Comparison of ENCODE assay signal across 16 cellular contexts in genomic region chr5:52859619-52860018, GRCh38.
DNase-seq lines count a peak whose midpoint lies in the region; ATAC-seq and TF ChIP-seq lines count a peak whose summit lies in the region.
"Had no signal": no experiment of that assay in that cellular context is flagged by ENCODE, and none has a peak within 500 bp of the region (broad histone marks: within the 10 kb centered on the region; RNA-seq: fewer than 3 reads in every experiment).

No MANE protein-coding gene starts in this region.

- H3K9me3 Mint-ChIP-seq in MCF 10A (ENCODE audit: unreplicated experiment) (no peaks in the 10 kb centered on the region), WTC11 (no peaks in the 10 kb centered on the region)
- H3K9me3 Mint-ChIP-seq: natural killer cell had no signal

- DNase-seq in MCF 10A (ENCODE audit: unreplicated experiment) = peak; percentile 37
- DNase-seq in breast epithelium (ENCODE audit: low spot score in 2 of 2) = no peak
- peak; percentile 72 for DNase-seq in amniotic epithelial cell (ENCODE audit: low read depth)
- peak; percentile 40 for DNase-seq in hepatic stellate cell (ENCODE audit: low spot score)
- DNase-seq in smooth muscle cell (lab: John Stamatoyannopoulos, UW; ENCODE audit: unreplicated experiment) = no peak
- no peak for DNase-seq in WTC11 (ENCODE audit: low spot score)
- no peak for DNase-seq in NCI-H1436 treated with DMSO at 0.1 percent for 48 hours (lab: John Stamatoyannopoulos, UW)
- DNase-seq: activated CD4-positive, alpha-beta T cell treated with anti-CD3 and anti-CD28 coated beads for 1 hour; KBM-7; natural killer cell; NCI-H2081; SW 1271 had no signal

- 10% methylated on average over 2 of the region's 2 CpGs for WGBS in smooth muscle cell (ENCODE audit: low lambda C conversion rate)

- no peaks in the 10 kb centered on the region for H4K20me1 ChIP-seq in smooth muscle cell (ENCODE audit: low read depth)

- H3K27me3 ChIP-seq in breast epithelium (no peaks in the 10 kb centered on the region), smooth muscle cell (ENCODE audit: low read depth) (no peaks in the 10 kb centered on the region)
- H3K27me3 ChIP-seq: cardiac muscle cell had no signal

- H3K4me2 ChIP-seq in smooth muscle cell = peak overlapping the region; percentile 56

- H3K27ac Mint-ChIP-seq in MCF 10A (ENCODE audit: low read depth, unreplicated experiment) (no peak overlapping the region), WTC11 (no peak overlapping the region)
- H3K27ac Mint-ChIP-seq: natural killer cell had no signal

- H3K36me3 ChIP-seq in breast epithelium (no peaks in the 10 kb centered on the region), smooth muscle cell (ENCODE audit: low read depth) (no peaks in the 10 kb centered on the region)
- H3K36me3 ChIP-seq: cardiac muscle cell had no signal

- H3K4me1 Mint-ChIP-seq in MCF 10A (ENCODE audit: insufficient read depth, unreplicated experiment) (peaks cover 18% of the 10 kb centered on the region), WTC11 (no peaks in the 10 kb centered on the region)
- H3K4me1 Mint-ChIP-seq: natural killer cell had no signal

- TF ChIP-seq POLR2A in breast epithelium (IDR thresholded peaks at IDR 0.05) = no peak

- POLR2A ChIA-PET in MCF 10A (lab: Yijun Ruan, JAX) (interaction anchor here (0.8 to 1.0 kb wide), 2 partner anchors 9 to 40 kb away, joined by 3 to 4 read pairs; no protein-coding TSS in a partner anchor), WTC11 (lab: Charles Lee) (no interaction called here)

- peaks cover 21% of the 10 kb centered on the region for H3K79me2 ChIP-seq in smooth muscle cell (ENCODE audit: low read depth)

- H3K4me3 Mint-ChIP-seq in MCF 10A (ENCODE audit: unreplicated experiment) (no peak overlapping the region), WTC11 (no peak overlapping the region)
- H3K4me3 Mint-ChIP-seq: natural killer cell had no signal

- intact Hi-C loops in MCF 10A (cut with micrococcal nuclease) = loop anchor here (10.0 kb wide), 1 partner anchor 45 kb away; no protein-coding TSS in a partner anchor
- intact Hi-C loops in breast epithelium (cut with DNase I; ENCODE audit: low total_unique reads) = no loop called here

- H3K9ac ChIP-seq in smooth muscle cell (ENCODE audit: low read depth) = no peak overlapping the region

- H3K4me1 ChIP-seq in breast epithelium = no peaks in the 10 kb centered on the region
- H3K4me1 ChIP-seq in smooth muscle cell (ENCODE audit: low read depth) = peaks cover 17% of the 10 kb centered on the region

- H3K27me3 Mint-ChIP-seq in MCF 10A (ENCODE audit: insufficient read depth, unreplicated experiment) (no peaks in the 10 kb centered on the region), WTC11 (ENCODE audit: low read depth) (no peaks in the 10 kb centered on the region)

- no peak overlapping the region for H3K4me3 ChIP-seq in breast epithelium
- no peak overlapping the region for H3K4me3 ChIP-seq in smooth muscle cell
- H3K4me3 ChIP-seq: cardiac muscle cell had no signal

- CTCF ChIA-PET in MCF 10A (lab: Yijun Ruan, JAX) = interaction anchor here (1.0 kb wide), 1 partner anchor 60 kb away, joined by 4 read pairs; no protein-coding TSS in a partner anchor
- CTCF ChIA-PET in WTC11 (lab: Charles Lee) = interaction anchor here (1.2 kb wide), 1 partner anchor 56 kb away, joined by 4 read pairs; no protein-coding TSS in a partner anchor

- ATAC-seq in WTC11 = no peak
- no peak for ATAC-seq in HG03442 (IDR thresholded peaks at IDR 0.05; ENCODE audit: unreplicated experiment)
- ATAC-seq: natural killer cell had no signal

- no peak overlapping the region for H3K27ac ChIP-seq in breast epithelium
- peak overlapping the region; percentile 88 for H3K27ac ChIP-seq in smooth muscle cell (ENCODE audit: low read depth)
- H3K27ac ChIP-seq: 22Rv1, cardiac muscle cell, epithelial cell of prostate had no signal

- no peaks in the 10 kb centered on the region for H3K36me3 Mint-ChIP-seq in MCF 10A (ENCODE audit: insufficient read depth, unreplicated experiment)
- no peaks in the 10 kb centered on the region for H3K36me3 Mint-ChIP-seq in WTC11
- H3K36me3 Mint-ChIP-seq: natural killer cell had no signal

- H3F3A ChIP-seq in smooth muscle cell (ENCODE audit: low read depth) = peaks cover 21% of the 10 kb centered on the region

- no peak for TF ChIP-seq CTCF in MCF 10A (IDR thresholded peaks at IDR 0.05; ENCODE audit: unreplicated experiment)
- TF ChIP-seq CTCF in breast epithelium (IDR thresholded peaks at IDR 0.05) = no peak
- TF ChIP-seq CTCF in smooth muscle cell (IDR thresholded peaks at IDR 0.05; ENCODE audit: borderline replicate concordance, insufficient read depth, poor library complexity, severe bottlenecking) = no peak
- no peak for TF ChIP-seq CTCF in WTC11 (IDR thresholded peaks at IDR 0.05)

- no peak overlapping the region for H2AFZ ChIP-seq in smooth muscle cell (ENCODE audit: low read depth)

- BruUV-seq in MCF 10A (replicated peaks; lab: Mats Ljungman, UMichigan) = no TSS peak

- no peaks in the 10 kb centered on the region for H3K9me3 ChIP-seq in breast epithelium
- H3K9me3 ChIP-seq in smooth muscle cell (replicated peaks; ENCODE audit: low read depth) = no peaks in the 10 kb centered on the region

TF ChIP-seq in WTC11, 78 proteins besides CTCF, POLR2A, EP300 and RAD21:
- TF ChIP-seq RELA (CRISPR knock-in tag; IDR thresholded peaks at IDR 0.05; ENCODE audit: borderline replicate concordance) (no peak), SMAD4 (CRISPR knock-in tag; IDR thresholded peaks at IDR 0.05) (no peak), GTF2I (CRISPR knock-in tag; conservative IDR thresholded peaks at IDR 0.05) (no peak), ZNF423 (CRISPR knock-in tag; IDR thresholded peaks at IDR 0.05) (no peak), TP53 (CRISPR knock-in tag; IDR thresholded peaks at IDR 0.05) (no peak), MXD4 (CRISPR knock-in tag; IDR thresholded peaks at IDR 0.05; ENCODE audit: borderline replicate concordance) (no peak), ZNF396 (CRISPR knock-in tag; IDR thresholded peaks at IDR 0.05; ENCODE audit: borderline replicate concordance) (no peak)
TF ChIP-seq in WTC11: peak in this region for 0.

Comparison
In these comparisons a context has a peak if more than half of its experiments do, and no peak if none do; other contexts are left out.
1. DNase-seq: peak in MCF 10A (single experiment), amniotic epithelial cell (single experiment) and hepatic stellate cell (single experiment); none in breast epithelium (0 of 2), smooth muscle cell (single experiment), WTC11 (single experiment) and NCI-H1436 treated with DMSO at 0.1 percent for 48 hours (single experiment).